ENCODE assay signal across 24 cellular contexts in genomic region chr10:124384591-124385190, GRCh38.
"Had no signal": no experiment of that assay in that cellular context is flagged by ENCODE, and none has a peak within 500 bp of the region (broad histone marks: within the 10 kb centered on the region; RNA-seq: fewer than 3 reads in every experiment).

No MANE protein-coding gene starts in this region.

- H3K27me3 ChIP-seq: SJCRH30 had no signal

- H3K36me3 Mint-ChIP-seq: activated naive CD4-positive, alpha-beta T cell treated with anti-CD3 and anti-CD28 coated beads, Interleukin-2, amount 50 U/mL, for 24 hours; WTC11 had no signal

- H3K4me1 ChIP-seq: SJCRH30 had no signal

- H3K27ac Mint-ChIP-seq: activated CD8-positive, alpha-beta T cell treated with anti-CD3 and anti-CD28 coated beads, Interleukin-2, amount 10 ng/mL, durations not matched to agents 7 days and 5 days; activated naive CD4-positive, alpha-beta T cell treated with anti-CD3 and anti-CD28 coated beads, Interleukin-2, amount 50 U/mL, for 24 hours; T-helper 17 cell; WTC11 had no signal

- H3K27ac ChIP-seq: KMS-11, RWPE1, SJCRH30 had no signal

- H3K36me3 ChIP-seq: SJCRH30 had no signal

- H3K9me3 Mint-ChIP-seq: activated naive CD4-positive, alpha-beta T cell treated with anti-CD3 and anti-CD28 coated beads, Interleukin-2, amount 50 U/mL, for 24 hours; WTC11 had no signal

- H3K9me3 ChIP-seq: SJCRH30 had no signal

- ATAC-seq: activated CD8-positive, alpha-beta T cell treated with anti-CD3 and anti-CD28 coated beads, Interleukin-2, amount 10 ng/mL, durations not matched to agents 7 days and 5 days; Panc1; T-helper 17 cell; WTC11 had no signal

- H3K4me3 Mint-ChIP-seq: activated CD8-positive, alpha-beta T cell treated with anti-CD3 and anti-CD28 coated beads, Interleukin-2, amount 10 ng/mL, durations not matched to agents 7 days and 5 days; activated naive CD4-positive, alpha-beta T cell treated with anti-CD3 and anti-CD28 coated beads, Interleukin-2, amount 50 U/mL, for 24 hours; T-helper 17 cell; WTC11 had no signal

- H3K4me3 ChIP-seq: SJCRH30 had no signal

- H3K9ac ChIP-seq: KMS-11 had no signal

- H3K4me2 ChIP-seq: KMS-11 had no signal

- DNase-seq: activated CD4-positive, alpha-beta T cell treated with anti-CD3 and anti-CD28 coated beads for 48 hours; activated CD4-positive, alpha-beta T cell treated with anti-CD3 and anti-CD28 coated beads, Interleukin-2, amount 50 U/mL, for 4 hours; activated CD4-positive, CD25-positive, alpha-beta regulatory T cell treated with anti-CD3 and anti-CD28 coated beads, Interleukin-2, amount 50 U/mL, for 72 hours; activated CD8-positive, alpha-beta memory T cell treated with anti-CD3 and anti-CD28 coated beads, Interleukin-2, amount 50 U/mL, for 48 hours; activated CD8-positive, alpha-beta T cell treated with anti-CD3 and anti-CD28 coated beads, Interleukin-2, amount 10 ng/mL, durations not matched to agents 7 days and 5 days; activated T-cell treated with anti-CD3 and anti-CD28 coated beads, Interleukin-2, amount 50 U/mL, for 1 hour; NCI-H1092; NCI-H1417; NCI-H1930; NCI-H2107; NCI-H345; NCI-H510A; NCI-H526 treated with DMSO at 0.1 percent for 48 hours; NCI-H82; OCI-M1; Right ventricle myocardium superior; SJCRH30; T-helper 17 cell; T-helper 9 cell had no signal

- H3K4me1 Mint-ChIP-seq: activated naive CD4-positive, alpha-beta T cell treated with anti-CD3 and anti-CD28 coated beads, Interleukin-2, amount 50 U/mL, for 24 hours had no signal
